In genomic region chr19:2495130-2495641, GRCh38 we compare ENCODE assay signal across 1 cellular context.
TF ChIP-seq lines count a peak whose summit lies in the region.

No MANE protein-coding gene starts in this region.

TF ChIP-seq in HepG2, 621 proteins besides CTCF, POLR2A, EP300 and RAD21:
- TF ChIP-seq HNRNPL (IDR thresholded peaks at IDR 0.05; ENCODE audit: low read depth, low read length) (0 out of 2 replicates have a peak, but pooled peaks have one; percentile 53), ZNF691 (CRISPR knock-in tag; IDR thresholded peaks at IDR 0.05; ENCODE audit: borderline replicate concordance, low read depth) (0 out of 2 replicates have a peak, but pooled peaks have one; percentile 0), ZNF121 (CRISPR knock-in tag; IDR thresholded peaks at IDR 0.05) (peak; percentile 40; the same call in 1 of the 2 replicates), ZNF232 (CRISPR knock-in tag; IDR thresholded peaks at IDR 0.05; ENCODE audit: borderline replicate concordance) (no peak), HMG20A (CRISPR knock-in tag; IDR thresholded peaks at IDR 0.05; ENCODE audit: borderline replicate concordance) (no peak), RCOR2 (CRISPR knock-in tag; IDR thresholded peaks at IDR 0.05) (0 out of 2 replicates have a peak, but pooled peaks have one; percentile 51), PTBP1 (IDR thresholded peaks at IDR 0.05; ENCODE audit: low read depth, low read length, poor library complexity, severe bottlenecking) (peak; percentile 89), ZMYM3 (CRISPR knock-in tag; IDR thresholded peaks at IDR 0.05) (peak; percentile 93), GABPB1 (CRISPR knock-in tag; IDR thresholded peaks at IDR 0.05) (0 out of 2 replicates have a peak, but pooled peaks have one; percentile 1), ZNF629 (CRISPR knock-in tag; conservative IDR thresholded peaks at IDR 0.05) (peak; percentile 96), HIC2 (CRISPR knock-in tag; IDR thresholded peaks at IDR 0.05; ENCODE audit: low read depth) (peak; percentile 50; the same call in 1 of the 2 replicates), SALL2 (CRISPR knock-in tag; IDR thresholded peaks at IDR 0.05) (0 out of 2 replicates have a peak, but pooled peaks have one; percentile 8), ADNP (CRISPR knock-in tag; IDR thresholded peaks at IDR 0.05) (0 out of 2 replicates have a peak, but pooled peaks have one; percentile 28), MEIS2 (CRISPR knock-in tag; IDR thresholded peaks at IDR 0.05) (peak; percentile 37; the same call in 1 of the 2 replicates), ZNF768 (CRISPR knock-in tag; IDR thresholded peaks at IDR 0.05) (peak; percentile 99), CENPBD1 (CRISPR knock-in tag; IDR thresholded peaks at IDR 0.05; ENCODE audit: borderline replicate concordance, low read depth) (no peak), KDM1A (CRISPR knock-in tag; IDR thresholded peaks at IDR 0.05) (peak; percentile 49; the same call in 1 of the 2 replicates)
- TF ChIP-seq, protein P1, sequence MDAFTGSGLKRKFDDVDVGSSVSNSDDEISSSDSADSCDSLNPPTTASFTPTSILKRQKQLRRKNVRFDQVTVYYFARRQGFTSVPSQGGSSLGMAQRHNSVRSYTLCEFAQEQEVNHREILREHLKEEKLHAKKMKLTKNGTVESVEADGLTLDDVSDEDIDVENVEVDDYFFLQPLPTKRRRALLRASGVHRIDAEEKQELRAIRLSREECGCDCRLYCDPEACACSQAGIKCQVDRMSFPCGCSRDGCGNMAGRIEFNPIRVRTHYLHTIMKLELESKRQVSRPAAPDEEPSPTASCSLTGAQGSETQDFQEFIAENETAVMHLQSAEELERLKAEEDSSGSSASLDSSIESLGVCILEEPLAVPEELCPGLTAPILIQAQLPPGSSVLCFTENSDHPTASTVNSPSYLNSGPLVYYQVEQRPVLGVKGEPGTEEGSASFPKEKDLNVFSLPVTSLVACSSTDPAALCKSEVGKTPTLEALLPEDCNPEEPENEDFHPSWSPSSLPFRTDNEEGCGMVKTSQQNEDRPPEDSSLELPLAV (CRISPR knock-in tag; conservative IDR thresholded peaks at IDR 0.05; ENCODE audit: low read depth) = no peak
- TF ChIP-seq, protein P2, sequence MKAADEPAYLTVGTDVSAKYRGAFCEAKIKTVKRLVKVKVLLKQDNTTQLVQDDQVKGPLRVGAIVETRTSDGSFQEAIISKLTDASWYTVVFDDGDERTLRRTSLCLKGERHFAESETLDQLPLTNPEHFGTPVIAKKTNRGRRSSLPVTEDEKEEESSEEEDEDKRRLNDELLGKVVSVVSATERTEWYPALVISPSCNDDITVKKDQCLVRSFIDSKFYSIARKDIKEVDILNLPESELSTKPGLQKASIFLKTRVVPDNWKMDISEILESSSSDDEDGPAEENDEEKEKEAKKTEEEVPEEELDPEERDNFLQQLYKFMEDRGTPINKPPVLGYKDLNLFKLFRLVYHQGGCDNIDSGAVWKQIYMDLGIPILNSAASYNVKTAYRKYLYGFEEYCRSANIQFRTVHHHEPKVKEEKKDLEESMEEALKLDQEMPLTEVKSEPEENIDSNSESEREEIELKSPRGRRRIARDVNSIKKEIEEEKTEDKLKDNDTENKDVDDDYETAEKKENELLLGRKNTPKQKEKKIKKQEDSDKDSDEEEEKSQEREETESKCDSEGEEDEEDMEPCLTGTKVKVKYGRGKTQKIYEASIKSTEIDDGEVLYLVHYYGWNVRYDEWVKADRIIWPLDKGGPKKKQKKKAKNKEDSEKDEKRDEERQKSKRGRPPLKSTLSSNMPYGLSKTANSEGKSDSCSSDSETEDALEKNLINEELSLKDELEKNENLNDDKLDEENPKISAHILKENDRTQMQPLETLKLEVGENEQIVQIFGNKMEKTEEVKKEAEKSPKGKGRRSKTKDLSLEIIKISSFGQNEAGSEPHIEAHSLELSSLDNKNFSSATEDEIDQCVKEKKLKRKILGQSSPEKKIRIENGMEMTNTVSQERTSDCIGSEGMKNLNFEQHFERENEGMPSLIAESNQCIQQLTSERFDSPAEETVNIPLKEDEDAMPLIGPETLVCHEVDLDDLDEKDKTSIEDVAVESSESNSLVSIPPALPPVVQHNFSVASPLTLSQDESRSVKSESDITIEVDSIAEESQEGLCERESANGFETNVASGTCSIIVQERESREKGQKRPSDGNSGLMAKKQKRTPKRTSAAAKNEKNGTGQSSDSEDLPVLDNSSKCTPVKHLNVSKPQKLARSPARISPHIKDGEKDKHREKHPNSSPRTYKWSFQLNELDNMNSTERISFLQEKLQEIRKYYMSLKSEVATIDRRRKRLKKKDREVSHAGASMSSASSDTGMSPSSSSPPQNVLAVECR (CRISPR knock-in tag; IDR thresholded peaks at IDR 0.05; ENCODE audit: borderline replicate concordance) = peak; percentile 1; the same call in 1 of the 2 replicates
TF ChIP-seq in HepG2: peak in this region for 15.
